12 cellular contexts compared by ENCODE assay signal in the genomic region with DNA sequence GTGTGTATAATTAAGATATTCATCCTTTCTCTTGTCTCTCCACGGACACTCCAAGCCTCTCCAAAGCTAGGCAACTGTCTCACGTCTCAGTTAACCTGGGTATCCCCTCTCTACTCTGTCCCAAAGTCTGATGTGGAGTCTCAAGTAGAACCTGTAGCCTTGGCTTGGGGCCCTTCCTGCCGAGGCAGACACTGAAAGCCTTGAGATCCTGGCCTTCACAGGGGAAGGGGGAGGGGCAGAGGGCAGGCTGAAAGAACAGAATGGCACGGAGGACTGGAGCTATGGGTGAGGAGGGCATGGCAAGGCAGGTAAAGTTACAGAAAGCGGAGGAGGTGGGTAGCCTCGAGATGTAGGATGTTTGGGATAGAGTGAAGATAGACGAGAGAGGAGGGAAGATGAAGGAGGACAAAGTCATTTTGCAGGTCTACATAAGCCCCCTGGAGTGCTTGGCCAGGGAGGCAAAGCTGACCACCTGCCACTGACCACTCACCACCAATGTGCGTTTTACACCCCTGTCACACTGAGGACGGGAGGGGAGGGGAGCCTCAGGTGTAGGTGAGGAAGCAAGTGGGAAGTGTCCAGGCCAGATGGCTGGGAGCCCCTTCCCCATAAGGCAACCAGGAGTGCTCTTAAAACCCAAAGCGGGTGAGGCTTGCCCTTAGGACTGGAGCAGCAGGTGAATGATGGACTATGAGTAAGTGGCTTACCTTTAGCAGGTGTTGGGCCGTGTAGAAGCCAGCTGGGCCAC. TPM values are rescaled to one million over a fixed set of nuclear protein-coding genes. Genes with fewer than 3 reads are reported as not detected.
DNase-seq lines count a peak whose midpoint lies in the region; ATAC-seq, FAIRE-seq and TF ChIP-seq lines count a peak whose summit lies in the region.
"Had no signal": no experiment of that assay in that cellular context is flagged by ENCODE, and none has a peak within 500 bp of the region (broad histone marks: within the 10 kb centered on the region; RNA-seq: fewer than 3 reads in every experiment).

No MANE protein-coding gene starts in this region.

- no peak overlapping the region for H3K27ac ChIP-seq in coronary artery
- no peak overlapping the region for H3K27ac ChIP-seq in neural cell (ENCODE audit: low read length)

- H3K79me2 ChIP-seq in neural cell (replicated peaks; ENCODE audit: insufficient read depth, low read length), result no peaks in the 10 kb centered on the region

- H3K27me3 ChIP-seq in Caco-2 (replicated peaks; ENCODE audit: control insufficient read depth, insufficient read depth, low read length), result no peaks in the 10 kb centered on the region
- no peaks in the 10 kb centered on the region for H3K27me3 ChIP-seq in neural cell (ENCODE audit: insufficient read depth, low read depth, low read length)
- H3K27me3 ChIP-seq: gastroesophageal sphincter had no signal

- no peak for ATAC-seq in GM18909 (IDR thresholded peaks at IDR 0.05; ENCODE audit: poor library complexity, unreplicated experiment)
- ATAC-seq: gastroesophageal sphincter had no signal

- TF ChIP-seq RAD21 in neural cell (conservative IDR thresholded peaks at IDR 0.05), result no peak

- no TSS peak for BruUV-seq in Caco-2 (replicated peaks; lab: Mats Ljungman, UMichigan)

- no peaks in the 10 kb centered on the region for H3K27me3 Mint-ChIP-seq in Caco-2 (ENCODE audit: insufficient read depth, unreplicated experiment)

- peaks cover 21% of the 10 kb centered on the region for H3K4me1 Mint-ChIP-seq in Caco-2 (ENCODE audit: low read depth, unreplicated experiment)

- CTCF ChIA-PET in Caco-2 (lab: Charles Lee), result interaction anchor here (1.1 kb wide), 1 partner anchor 9 kb away, joined by 3 read pairs; no protein-coding TSS in a partner anchor

- no peaks in the 10 kb centered on the region for H3K9me3 ChIP-seq in Caco-2
- no peaks in the 10 kb centered on the region for H3K9me3 ChIP-seq in neural cell (ENCODE audit: low read length)
- H3K9me3 ChIP-seq: gastroesophageal sphincter, prostate gland had no signal

- H4K20me1 ChIP-seq in neural cell (ENCODE audit: insufficient read depth), result no peaks in the 10 kb centered on the region

- peaks cover 16% of the 10 kb centered on the region for H3K36me3 Mint-ChIP-seq in Caco-2 (ENCODE audit: insufficient read depth, unreplicated experiment)

- no peak for TF ChIP-seq CTCF in Caco-2 (IDR thresholded peaks at IDR 0.05; ENCODE audit: insufficient read depth in 1 of 2, low read depth in 1 of 2, low read length in 1 of 2, severe bottlenecking in 1 of 2, unreplicated experiment in 1 of 2)
- TF ChIP-seq CTCF in LNCaP clone FGC (IDR thresholded peaks at IDR 0.05; ENCODE audit: control insufficient read depth, extremely low read depth, insufficient read depth), result no peak
- TF ChIP-seq CTCF in coronary artery (IDR thresholded peaks at IDR 0.05), result no peak
- TF ChIP-seq CTCF in neural cell (IDR thresholded peaks at IDR 0.05; ENCODE audit: poor library complexity, severe bottlenecking), result no peak

- H3K36me3 ChIP-seq in Caco-2 (ENCODE audit: control insufficient read depth, insufficient read depth, low read length) (no peaks in the 10 kb centered on the region), neural cell (ENCODE audit: insufficient read depth, low read length) (no peaks in the 10 kb centered on the region)
- H3K36me3 ChIP-seq: gastroesophageal sphincter, prostate gland had no signal

- H3K4me3 ChIP-seq in Caco-2 (ENCODE audit: low read depth, low read length), result peak overlapping the region; percentile 83
- peak overlapping the region; percentile 91 for H3K4me3 ChIP-seq in LNCaP clone FGC (ENCODE audit: low read depth, low read length)
- peak overlapping the region; percentile 95 for H3K4me3 ChIP-seq in coronary artery
- H3K4me3 ChIP-seq in neural cell (ENCODE audit: low read length), result peak overlapping the region; percentile 90

- no peaks in the 10 kb centered on the region for H3K9me2 ChIP-seq in neural cell (ENCODE audit: insufficient read depth, low read length)

- no peak for FAIRE-seq in H54 (lab: Jason Lieb, UNC)

- H3K4me1 ChIP-seq in Caco-2, result peaks cover 12% of the 10 kb centered on the region
- H3K4me1 ChIP-seq: prostate gland had no signal

- no peak for TF ChIP-seq EP300 in neural cell (conservative IDR thresholded peaks at IDR 0.05; ENCODE audit: poor library complexity, severe bottlenecking)

- H3K4me2 ChIP-seq in neural cell (ENCODE audit: low read length), result no peak overlapping the region

- no peak for DNase-seq in Caco-2
- no peak for DNase-seq in LNCaP clone FGC (ENCODE audit: low read depth)
- no peak for DNase-seq in coronary artery (ENCODE audit: low spot score)
- DNase-seq in erythroblast (lab: John Stamatoyannopoulos, UW), result no peak
- no peak for DNase-seq in MV-4-11 (lab: John Stamatoyannopoulos, UW)
- no peak for DNase-seq in H54 (ENCODE audit: insufficient read length, low spot score)
- DNase-seq: GOT3 had no signal

- TF ChIP-seq POLR2A in erythroblast (IDR thresholded peaks at IDR 0.05; ENCODE audit: low read length), result no peak
- TF ChIP-seq POLR2A in H54 (IDR thresholded peaks at IDR 0.05; ENCODE audit: low read depth, low read length), result no peak

- H2AFZ ChIP-seq in neural cell (ENCODE audit: low read depth, low read length), result no peak overlapping the region

- H3K9me3 Mint-ChIP-seq in Caco-2 (ENCODE audit: unreplicated experiment), result no peaks in the 10 kb centered on the region

- no peaks in the 10 kb centered on the region for H3F3A ChIP-seq in neural cell (ENCODE audit: insufficient read depth, low read length, poor library complexity, severe bottlenecking)

- POLR2A ChIA-PET in Caco-2 (lab: Charles Lee), result no interaction called here

- intact Hi-C loops in Caco-2 (cut with micrococcal nuclease; ENCODE audit: unreplicated experiment), result no loop called here

- H3K4me3 Mint-ChIP-seq in Caco-2 (ENCODE audit: unreplicated experiment), result peak overlapping the region; percentile 84

- no peak overlapping the region for H3K9ac ChIP-seq in neural cell (ENCODE audit: low read length)

- H3K27ac Mint-ChIP-seq in Caco-2 (ENCODE audit: unreplicated experiment), result no peak overlapping the region

TF ChIP-seq in neural cell, 6 proteins besides CTCF, POLR2A, EP300 and RAD21:
- no peak for TF ChIP-seq SMC3 (conservative IDR thresholded peaks at IDR 0.05; ENCODE audit: poor library complexity)
- no peak for TF ChIP-seq POLR2AphosphoS5 (IDR thresholded peaks at IDR 0.05)
- TF ChIP-seq EZH2 (IDR thresholded peaks at IDR 0.05; ENCODE audit: borderline replicate concordance, insufficient read depth, low read length, poor library complexity, severe bottlenecking), result no peak
- no peak for TF ChIP-seq MXI1 (conservative IDR thresholded peaks at IDR 0.05; ENCODE audit: poor library complexity, severe bottlenecking)
- TF ChIP-seq TAF1 (IDR thresholded peaks at IDR 0.05; ENCODE audit: low read depth), result no peak
- no peak for TF ChIP-seq REST (IDR thresholded peaks at IDR 0.05; ENCODE audit: borderline replicate concordance)

RNA-seq across cellular contexts. Expression of gene FDXR, which starts 1.3 kb away (rescaled TPM):
- 19.0 and 20.6 TPM in 2 replicates for total RNA-seq in Caco-2 (2022)
- 14.4 and 16.1 TPM in 2 replicates for polyA plus RNA-seq in neural cell
- polyA minus RNA-seq in neural cell, result 6.3 and 7.2 TPM in 2 replicates

RNA-seq across cellular contexts. Expression of gene GRIN2C, which starts 11.8 kb away (rescaled TPM):
- total RNA-seq in Caco-2 (2022), result 4.8 and 5.2 TPM in 2 replicates
- polyA plus RNA-seq in neural cell, result 0.04 TPM in 1 of 2 replicates, not detected in the other
- 0.24 TPM in 1 of 2 replicates, not detected in the other for polyA minus RNA-seq in neural cell
- total RNA-seq: RPMI7951 had no signal

RNA-seq across cellular contexts. Expression of gene FADS6, which starts 21.9 kb away (rescaled TPM):
- total RNA-seq in Caco-2 (2022), result 2.6 and 3.1 TPM in 2 replicates
- polyA plus RNA-seq in neural cell, result not detected in 2 replicates
- polyA minus RNA-seq in neural cell, result not detected in 2 replicates
- total RNA-seq: prostate gland, RPMI7951 had no signal

RNA-seq across cellular contexts. Expression of gene USH1G, which starts 51.6 kb away (rescaled TPM):
- total RNA-seq in Caco-2 (2022), result 0.48 and 0.77 TPM in 2 replicates
- polyA plus RNA-seq in neural cell, result not detected in 2 replicates
- polyA minus RNA-seq in neural cell, result 0.35 TPM in 1 of 2 replicates, not detected in the other
- total RNA-seq: gastroesophageal sphincter, RPMI7951 had no signal

RNA-seq across cellular contexts. Expression of gene OTOP2, which starts 52.6 kb away (rescaled TPM):
- total RNA-seq in Caco-2 (2022), result not detected in 2 replicates
- not detected in 2 replicates for polyA plus RNA-seq in neural cell
- polyA minus RNA-seq in neural cell, result not detected in 2 replicates
- total RNA-seq: gastroesophageal sphincter, RPMI7951 had no signal
